23 cellular contexts compared by ENCODE assay signal in the genomic region with DNA sequence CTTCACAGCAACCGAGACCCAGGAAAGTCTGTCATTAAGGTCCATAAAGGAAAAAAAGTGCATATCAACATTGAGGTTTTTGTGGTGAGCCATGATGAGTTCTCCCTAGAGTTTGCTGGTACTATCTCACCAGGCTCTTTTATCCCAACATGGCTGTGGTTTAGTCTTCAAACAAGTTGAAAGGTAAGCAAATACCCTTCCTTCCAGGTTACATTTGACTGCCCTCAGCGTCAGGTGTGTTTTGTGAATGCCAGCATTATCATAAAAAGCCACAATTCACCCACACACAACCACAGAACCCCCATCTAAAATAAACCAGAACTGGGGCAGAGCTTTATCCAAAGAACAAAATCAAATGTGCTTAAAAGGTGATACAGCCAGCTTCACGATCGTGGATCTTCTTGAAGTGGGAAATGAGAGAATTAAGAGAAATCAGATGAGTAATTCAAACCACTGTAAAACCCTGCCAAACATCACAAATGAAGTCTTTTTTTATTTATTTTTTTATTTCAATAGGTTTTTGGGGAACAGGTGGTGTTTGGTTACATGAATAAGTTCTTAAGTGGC.
DNase-seq lines count a peak whose midpoint lies in the region; ATAC-seq and FAIRE-seq lines count a peak whose summit lies in the region.
"Had no signal": no experiment of that assay in that cellular context is flagged by ENCODE, and none has a peak within 500 bp of the region (broad histone marks: within the 10 kb centered on the region; RNA-seq: fewer than 3 reads in every experiment).

No MANE protein-coding gene starts in this region.

- intact Hi-C loops in activated CD4-positive, alpha-beta T cell treated with anti-CD3 and anti-CD28 coated beads for 36 hours (cut with DNase I, micrococcal nuclease) = no loop called here
- intact Hi-C loops in activated CD4-positive, alpha-beta T cell treated with anti-CD3 and anti-CD28 coated beads, Interleukin-2, amount 10 ng/mL, durations not matched to agents 24 days and 14 days (cut with micrococcal nuclease) = no loop called here

- H3K4me3 Mint-ChIP-seq in activated CD4-positive, alpha-beta T cell treated with anti-CD3 and anti-CD28 coated beads for 36 hours = no peak overlapping the region
- no peak overlapping the region for H3K4me3 Mint-ChIP-seq in activated CD4-positive, alpha-beta T cell treated with anti-CD3 and anti-CD28 coated beads, Interleukin-2, amount 10 ng/mL, durations not matched to agents 24 days and 14 days
- H3K4me3 Mint-ChIP-seq: activated naive CD4-positive, alpha-beta T cell treated with anti-CD3 and anti-CD28 coated beads, Interleukin-2, amount 50 U/mL, for 24 hours; effector memory CD8-positive, alpha-beta T cell; immature natural killer cell; nephron progenitor cell had no signal

- DNase-seq in activated CD4-positive, alpha-beta T cell treated with anti-CD3 and anti-CD28 coated beads for 36 hours = peak; percentile 15
- DNase-seq in activated CD4-positive, alpha-beta T cell treated with anti-CD3 and anti-CD28 coated beads, Interleukin-2, amount 10 ng/mL, durations not matched to agents 24 days and 14 days = no peak
- DNase-seq in DMS79 (lab: John Stamatoyannopoulos, UW) (peak; percentile 78), NCI-H2029 (lab: John Stamatoyannopoulos, UW) (peak; percentile 77), SW480 (ENCODE audit: low spot score) (peak; percentile 99), activated gamma-delta T cell (lab: John Stamatoyannopoulos, UW) (no peak), RCC 7860 (ENCODE audit: low spot score) (no peak), Ammon's horn (ENCODE audit: low spot score) (no peak)
- DNase-seq: BE2C; effector memory CD8-positive, alpha-beta T cell; H7; immature natural killer cell; left ventricle myocardium inferior; NCI-H446 treated with DMSO at 0.1 percent for 48 hours; nephron progenitor cell; right cardiac atrium; stimulated activated CD4-positive, alpha-beta T cell treated with anti-CD3 and anti-CD28 coated beads, Interleukin-12 subunit alpha, Interleukin-12 subunit beta, amount 100 ng/mL, for 4 hours; stimulated activated CD8-positive, alpha-beta memory T cell treated with anti-CD3 and anti-CD28 coated beads, Interleukin-4, amount 100 ng/mL, for 48 hours; T-helper 2 cell; upper lobe of right lung had no signal

- no peak overlapping the region for H3K27ac Mint-ChIP-seq in activated CD4-positive, alpha-beta T cell treated with anti-CD3 and anti-CD28 coated beads for 36 hours
- no peak overlapping the region for H3K27ac Mint-ChIP-seq in activated CD4-positive, alpha-beta T cell treated with anti-CD3 and anti-CD28 coated beads, Interleukin-2, amount 10 ng/mL, durations not matched to agents 24 days and 14 days
- H3K27ac Mint-ChIP-seq: activated naive CD4-positive, alpha-beta T cell treated with anti-CD3 and anti-CD28 coated beads, Interleukin-2, amount 50 U/mL, for 24 hours; effector memory CD8-positive, alpha-beta T cell; immature natural killer cell; nephron progenitor cell had no signal

- FAIRE-seq in RCC 7860 (lab: Jason Lieb, UNC) = no peak
- FAIRE-seq: A204.1, frontal cortex had no signal

- peaks cover 15% of the 10 kb centered on the region for H3K4me1 Mint-ChIP-seq in activated CD4-positive, alpha-beta T cell treated with anti-CD3 and anti-CD28 coated beads for 36 hours
- H3K4me1 Mint-ChIP-seq in activated CD4-positive, alpha-beta T cell treated with anti-CD3 and anti-CD28 coated beads, Interleukin-2, amount 10 ng/mL, durations not matched to agents 24 days and 14 days = peaks cover 2% of the 10 kb centered on the region
- H3K4me1 Mint-ChIP-seq: immature natural killer cell, nephron progenitor cell had no signal

- ATAC-seq in activated CD4-positive, alpha-beta T cell treated with anti-CD3 and anti-CD28 coated beads for 36 hours = peak; percentile 36
- ATAC-seq: effector memory CD8-positive, alpha-beta T cell; right cardiac atrium; upper lobe of right lung had no signal

- CTCF ChIA-PET in activated CD4-positive, alpha-beta T cell treated with anti-CD3 and anti-CD28 coated beads for 36 hours (lab: Charles Lee) = interaction anchor here (1.2 kb wide), 1 partner anchor 14 kb away, joined by 3 read pairs; no protein-coding TSS in a partner anchor

- H3K27me3 Mint-ChIP-seq in activated CD4-positive, alpha-beta T cell treated with anti-CD3 and anti-CD28 coated beads for 36 hours = peaks cover 28% of the 10 kb centered on the region
- H3K27me3 Mint-ChIP-seq in activated CD4-positive, alpha-beta T cell treated with anti-CD3 and anti-CD28 coated beads, Interleukin-2, amount 10 ng/mL, durations not matched to agents 24 days and 14 days = peaks cover 9% of the 10 kb centered on the region

- POLR2A ChIA-PET in activated CD4-positive, alpha-beta T cell treated with anti-CD3 and anti-CD28 coated beads for 36 hours (lab: Charles Lee) = no interaction called here

- no peaks in the 10 kb centered on the region for H3K9me3 Mint-ChIP-seq in activated CD4-positive, alpha-beta T cell treated with anti-CD3 and anti-CD28 coated beads for 36 hours (ENCODE audit: low read depth)
- H3K9me3 Mint-ChIP-seq in activated CD4-positive, alpha-beta T cell treated with anti-CD3 and anti-CD28 coated beads, Interleukin-2, amount 10 ng/mL, durations not matched to agents 24 days and 14 days = no peaks in the 10 kb centered on the region
- H3K9me3 Mint-ChIP-seq: activated naive CD4-positive, alpha-beta T cell treated with anti-CD3 and anti-CD28 coated beads, Interleukin-2, amount 50 U/mL, for 24 hours; effector memory CD8-positive, alpha-beta T cell; immature natural killer cell; nephron progenitor cell had no signal

- H3K36me3 Mint-ChIP-seq in activated CD4-positive, alpha-beta T cell treated with anti-CD3 and anti-CD28 coated beads for 36 hours (ENCODE audit: low read depth) = no peaks in the 10 kb centered on the region
- no peaks in the 10 kb centered on the region for H3K36me3 Mint-ChIP-seq in activated CD4-positive, alpha-beta T cell treated with anti-CD3 and anti-CD28 coated beads, Interleukin-2, amount 10 ng/mL, durations not matched to agents 24 days and 14 days (ENCODE audit: low read depth)
- H3K36me3 Mint-ChIP-seq: activated naive CD4-positive, alpha-beta T cell treated with anti-CD3 and anti-CD28 coated beads, Interleukin-2, amount 50 U/mL, for 24 hours; immature natural killer cell had no signal

Comparison
In these comparisons a context has a peak if more than half of its experiments do, and no peak if none do; other contexts are left out.
1. DNase-seq: peak in activated CD4-positive, alpha-beta T cell treated with anti-CD3 and anti-CD28 coated beads for 36 hours (single experiment), DMS79 (single experiment), NCI-H2029 (single experiment) and SW480 (single experiment); none in activated CD4-positive, alpha-beta T cell treated with anti-CD3 and anti-CD28 coated beads, Interleukin-2, amount 10 ng/mL, durations not matched to agents 24 days and 14 days (single experiment), activated gamma-delta T cell (single experiment), RCC 7860 (single experiment) and Ammon's horn (single experiment).